In genomic region chr12:104505095-104505819, GRCh38 we compare ENCODE assay signal across 10 cellular contexts. TPM values are rescaled to one million over a fixed set of nuclear protein-coding genes. Genes with fewer than 3 reads are reported as not detected.
A peak's percentile ranks its signal among the peaks of the same experiment; 100 is the strongest.
DNase-seq lines count a peak whose midpoint lies in the region; ATAC-seq, FAIRE-seq and TF ChIP-seq lines count a peak whose summit lies in the region.
"Had no signal": no experiment of that assay in that cellular context is flagged by ENCODE, and none has a peak within 500 bp of the region (broad histone marks: within the 10 kb centered on the region; RNA-seq: fewer than 3 reads in every experiment).

No MANE protein-coding gene starts in this region.

- H3K27ac ChIP-seq in BLaER1 (0 out of 2 replicates have a peak overlapping the region, but pooled peaks have one; percentile 36), smooth muscle cell (ENCODE audit: low read depth) (no peak overlapping the region)
- H3K27ac ChIP-seq in effector memory CD4-positive, alpha-beta T cell (ENCODE audit: insufficient read depth, low read length, poor library complexity, severe bottlenecking): no peak overlapping the region

- peak; percentile 91 for ATAC-seq in HG03039 (IDR thresholded peaks at IDR 0.05; ENCODE audit: unreplicated experiment)

- H3F3A ChIP-seq in smooth muscle cell (ENCODE audit: low read depth): no peaks in the 10 kb centered on the region

- FAIRE-seq in D721Med (lab: Jason Lieb, UNC): no peak

- TF ChIP-seq CTCF in D721Med (IDR thresholded peaks at IDR 0.05; ENCODE audit: insufficient read depth, missing control alignments) (no peak), smooth muscle cell (IDR thresholded peaks at IDR 0.05; ENCODE audit: borderline replicate concordance, insufficient read depth, poor library complexity, severe bottlenecking) (no peak)

- H3K9me3 ChIP-seq in BLaER1 (peaks cover 31% of the 10 kb centered on the region), smooth muscle cell (replicated peaks; ENCODE audit: low read depth) (no peaks in the 10 kb centered on the region)
- no peaks in the 10 kb centered on the region for H3K9me3 ChIP-seq in effector memory CD4-positive, alpha-beta T cell (ENCODE audit: control insufficient read depth, low read length)

- peak; percentile 41 for TF ChIP-seq POLR2A in GM19099 (IDR thresholded peaks at IDR 0.05; ENCODE audit: extremely low read depth, insufficient read length, low read depth)

- WGBS in smooth muscle cell (ENCODE audit: low lambda C conversion rate): 60% methylated on average over 7 of the region's 7 CpGs

- H4K20me1 ChIP-seq in BLaER1 (peaks cover 92% of the 10 kb centered on the region), smooth muscle cell (ENCODE audit: low read depth) (peaks cover 61% of the 10 kb centered on the region)

- 0 out of 2 replicates have a peak overlapping the region, but pooled peaks have one; percentile 9 for H3K9ac ChIP-seq in BLaER1
- no peak overlapping the region for H3K9ac ChIP-seq in smooth muscle cell (ENCODE audit: low read depth)

- no peaks in the 10 kb centered on the region for H3K79me2 ChIP-seq in smooth muscle cell (ENCODE audit: low read depth)

- no peak overlapping the region for H2AFZ ChIP-seq in smooth muscle cell (ENCODE audit: low read depth)

- H3K4me2 ChIP-seq in BLaER1: peak overlapping the region; percentile 58
- no peak overlapping the region for H3K4me2 ChIP-seq in smooth muscle cell

- DNase-seq in NCI-H2196 (lab: John Stamatoyannopoulos, UW; ENCODE audit: unreplicated experiment): peak; percentile 70
- no peak for DNase-seq in D721Med (ENCODE audit: insufficient read length, low spot score)
- DNase-seq in smooth muscle cell (lab: John Stamatoyannopoulos, UW; ENCODE audit: unreplicated experiment): no peak
- no peak for DNase-seq in effector memory CD4-positive, alpha-beta T cell
- DNase-seq in UCSD-AML1 (lab: John Stamatoyannopoulos, UW; ENCODE audit: unreplicated experiment): no peak
- DNase-seq: islet precursor cell, NCI-H1930 had no signal

- peaks cover 48% of the 10 kb centered on the region for H3K36me3 ChIP-seq in BLaER1
- H3K36me3 ChIP-seq in smooth muscle cell (ENCODE audit: low read depth): no peaks in the 10 kb centered on the region
- no peaks in the 10 kb centered on the region for H3K36me3 ChIP-seq in effector memory CD4-positive, alpha-beta T cell (ENCODE audit: control insufficient read depth, insufficient read depth, low read length)

- H3K27me3 ChIP-seq in BLaER1: no peaks in the 10 kb centered on the region
- H3K27me3 ChIP-seq in smooth muscle cell (ENCODE audit: low read depth): no peaks in the 10 kb centered on the region
- H3K27me3 ChIP-seq in effector memory CD4-positive, alpha-beta T cell (replicated peaks; ENCODE audit: control insufficient read depth, insufficient read depth, low read length, poor library complexity, severe bottlenecking): no peaks in the 10 kb centered on the region

- H3K4me1 ChIP-seq in BLaER1 (peaks cover 100% of the 10 kb centered on the region), smooth muscle cell (ENCODE audit: low read depth) (no peaks in the 10 kb centered on the region)
- peaks cover 17% of the 10 kb centered on the region for H3K4me1 ChIP-seq in effector memory CD4-positive, alpha-beta T cell (ENCODE audit: control insufficient read depth, insufficient read depth, low read length, poor library complexity, severe bottlenecking)

- H3K4me3 ChIP-seq in BLaER1: no peak overlapping the region
- H3K4me3 ChIP-seq in smooth muscle cell: no peak overlapping the region
- no peak overlapping the region for H3K4me3 ChIP-seq in effector memory CD4-positive, alpha-beta T cell (ENCODE audit: insufficient read depth, low read depth, low read length, poor library complexity, severe bottlenecking)

RNA-seq across cellular contexts. Expression of gene CHST11, which starts 48.5 kb away (rescaled TPM):
- 7.7 and 10.2 TPM in 2 replicates for total RNA-seq in smooth muscle cell
- polyA plus RNA-seq in smooth muscle cell: 6.9 and 15.9 TPM in 2 replicates
